In genomic region chr7:133601607-133602006, GRCh38 we compare ENCODE assay signal across 17 cellular contexts.
"Had no signal": no experiment of that assay in that cellular context is flagged by ENCODE, and none has a peak within 500 bp of the region (broad histone marks: within the 10 kb centered on the region; RNA-seq: fewer than 3 reads in every experiment).

No MANE protein-coding gene starts in this region.

- H3K4me1 Mint-ChIP-seq: mesothelial cell of epicardium had no signal

- H3K36me3 Mint-ChIP-seq: mesothelial cell of epicardium had no signal

- H3K27ac Mint-ChIP-seq: activated CD8-positive, alpha-beta T cell treated with anti-CD3 and anti-CD28 coated beads, Interleukin-2, amount 10 ng/mL, durations not matched to agents 7 days and 5 days; activated naive CD4-positive, alpha-beta T cell treated with anti-CD3 and anti-CD28 coated beads, Interleukin-2, amount 50 U/mL, for 24 hours; mesothelial cell of epicardium had no signal

- ATAC-seq: activated CD8-positive, alpha-beta T cell treated with anti-CD3 and anti-CD28 coated beads, Interleukin-2, amount 10 ng/mL, durations not matched to agents 7 days and 5 days; lower lobe of right lung; stimulated activated naive CD8-positive, alpha-beta T cell treated with anti-CD3 and anti-CD28 coated beads, Interleukin-15, amount 100 ng/mL, for 72 hours had no signal

- H3K9me3 ChIP-seq: adrenal gland, heart left ventricle, lower lobe of right lung, ovary, sigmoid colon, spleen, upper lobe of left lung had no signal

- H3K27me3 Mint-ChIP-seq: activated naive CD4-positive, alpha-beta T cell treated with anti-CD3 and anti-CD28 coated beads, Interleukin-2, amount 50 U/mL, for 24 hours; stimulated activated naive CD8-positive, alpha-beta T cell treated with anti-CD3 and anti-CD28 coated beads, Interleukin-15, amount 100 ng/mL, for 72 hours had no signal

- H3K4me3 Mint-ChIP-seq: activated CD8-positive, alpha-beta T cell treated with anti-CD3 and anti-CD28 coated beads, Interleukin-2, amount 10 ng/mL, durations not matched to agents 7 days and 5 days; activated naive CD4-positive, alpha-beta T cell treated with anti-CD3 and anti-CD28 coated beads, Interleukin-2, amount 50 U/mL, for 24 hours; mesothelial cell of epicardium; stimulated activated naive CD8-positive, alpha-beta T cell treated with anti-CD3 and anti-CD28 coated beads, Interleukin-15, amount 100 ng/mL, for 72 hours had no signal

- DNase-seq: activated CD4-positive, alpha-beta T cell treated with anti-CD3 and anti-CD28 coated beads for 4 hours; activated CD8-positive, alpha-beta memory T cell treated with anti-CD3 and anti-CD28 coated beads, Interleukin-2, amount 50 U/mL, for 4 hours; activated CD8-positive, alpha-beta T cell treated with anti-CD3 and anti-CD28 coated beads, Interleukin-2, amount 10 ng/mL, durations not matched to agents 7 days and 5 days; activated effector memory CD4-positive, alpha-beta T cell treated with anti-CD3 and anti-CD28 coated beads, Interleukin-2, amount 50 U/mL, for 16 hours; activated T-cell treated with anti-CD3 and anti-CD28 coated beads, Interleukin-2, amount 50 U/mL, for 48 hours; cortex of kidney; foreskin melanocyte; heart left ventricle; lower lobe of right lung; ovary; sigmoid colon; spleen; stimulated activated naive CD8-positive, alpha-beta T cell treated with anti-CD3 and anti-CD28 coated beads, Interleukin-15, amount 100 ng/mL, for 72 hours; upper lobe of left lung had no signal
